In the genomic region with DNA sequence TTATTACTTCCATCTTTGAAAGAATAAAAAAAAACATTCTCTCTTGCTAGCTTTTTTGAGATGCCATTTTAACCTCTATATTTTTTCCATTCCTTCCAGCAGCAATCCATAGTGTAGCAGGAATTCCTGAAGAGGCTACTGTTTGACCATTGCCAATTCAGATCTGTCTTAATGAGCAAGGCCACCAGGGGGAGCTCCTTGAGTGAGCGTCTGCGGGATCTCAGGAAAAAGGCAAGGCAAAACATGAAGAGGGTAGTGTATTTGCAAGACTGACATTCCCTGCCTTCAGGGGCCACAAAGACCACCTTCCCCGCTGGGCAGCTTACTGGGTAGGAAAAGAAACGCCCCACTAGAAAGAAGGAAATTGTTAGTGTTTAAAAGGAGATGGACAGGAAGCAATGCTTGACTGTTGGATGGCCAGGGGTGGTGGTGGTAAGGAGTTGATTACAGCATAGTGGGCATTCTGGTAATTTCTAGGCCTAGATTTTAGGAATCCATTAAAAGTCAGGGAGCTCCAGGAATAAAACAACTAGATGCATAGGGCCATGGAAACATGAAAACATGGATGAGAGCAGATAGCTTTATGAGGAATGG, we compare ENCODE assay signal across 8 cellular contexts.
DNase-seq lines count a peak whose midpoint lies in the region; ATAC-seq, FAIRE-seq and TF ChIP-seq lines count a peak whose summit lies in the region.

No MANE protein-coding gene starts in this region.

- FAIRE-seq in GM12892 (lab: Jason Lieb, UNC): peak; percentile 80

- H3K27me3 ChIP-seq in BE2C: no peaks in the 10 kb centered on the region
- H3K27me3 ChIP-seq in ascending aorta: no peaks in the 10 kb centered on the region

- no peak overlapping the region for H3K27ac ChIP-seq in ascending aorta

- TF ChIP-seq POLR2A in GM12892 (IDR thresholded peaks at IDR 0.05; ENCODE audit: low read depth, low read length): no peak

- DNase-seq in BE2C (peak; percentile 80), GM12892 (ENCODE audit: insufficient read length) (no peak), OCI-M1 (lab: John Stamatoyannopoulos, UW) (peak; percentile 81), ascending aorta (ENCODE audit: low spot score in 2 of 2) (peak in 1 of 2 donors; percentile 71), iPS DF 4.7 (ENCODE audit: extremely low read depth, low spot score) (peak; percentile 49), DMS79 treated with DMSO at 0.1 percent for 48 hours (lab: John Stamatoyannopoulos, UW) (no peak)
- DNase-seq in stimulated activated CD4-positive, alpha-beta T cell treated with anti-CD3 and anti-CD28 coated beads, Interleukin-12 subunit alpha, Interleukin-12 subunit beta, amount 100 ng/mL, for 48 hours (ENCODE audit: low read depth in 2 of 3, low spot score in 1 of 3): peak in 2 of 3 donors; percentile 11 to 23

- H3K4me1 ChIP-seq in BE2C (peaks cover 13% of the 10 kb centered on the region), ascending aorta (no peaks in the 10 kb centered on the region)

- H3K36me3 ChIP-seq in BE2C (no peaks in the 10 kb centered on the region), ascending aorta (no peaks in the 10 kb centered on the region)

- peak; percentile 98 for TF ChIP-seq CTCF in BE2C (IDR thresholded peaks at IDR 0.05; ENCODE audit: low read depth, low read length)
- peak; percentile 33 to 72 (median 47) for TF ChIP-seq CTCF in ascending aorta (IDR thresholded peaks at IDR 0.05)

- H3K9me3 ChIP-seq in BE2C (no peaks in the 10 kb centered on the region), ascending aorta (no peaks in the 10 kb centered on the region)

- H3K4me3 ChIP-seq in BE2C (ENCODE audit: low read depth, low read length): no peak overlapping the region
- no peak overlapping the region for H3K4me3 ChIP-seq in ascending aorta

- peak; percentile 51 for ATAC-seq in HG03095 (IDR thresholded peaks at IDR 0.05; ENCODE audit: unreplicated experiment)

- intact Hi-C loops in ascending aorta (cut with DNase I): loop anchor here (5.0 to 10.0 kb wide), 3 partner anchors 200 to 458 kb away; partner anchors contain the start of gene EDIL3

Comparison
In these comparisons a context has a peak if more than half of its experiments do, and no peak if none do; other contexts are left out.
1. DNase-seq: peak in BE2C (single experiment), OCI-M1 (single experiment), iPS DF 4.7 (single experiment) and stimulated activated CD4-positive, alpha-beta T cell treated with anti-CD3 and anti-CD28 coated beads, Interleukin-12 subunit alpha, Interleukin-12 subunit beta, amount 100 ng/mL, for 48 hours (2 of 3); none in GM12892 (single experiment) and DMS79 treated with DMSO at 0.1 percent for 48 hours (single experiment).